Comparison of ENCODE assay signal across 34 cellular contexts in genomic region chr14:59346329-59346728, GRCh38.
A peak's percentile ranks its signal among the peaks of the same experiment; 100 is the strongest.
DNase-seq lines count a peak whose midpoint lies in the region; ATAC-seq and TF ChIP-seq lines count a peak whose summit lies in the region.
"Had no signal": no experiment of that assay in that cellular context is flagged by ENCODE, and none has a peak within 500 bp of the region (broad histone marks: within the 10 kb centered on the region; RNA-seq: fewer than 3 reads in every experiment).

No MANE protein-coding gene starts in this region.

- H3K4me3 Mint-ChIP-seq in HFFc6, result no peak overlapping the region
- H3K4me3 Mint-ChIP-seq in activated CD4-positive, alpha-beta memory T cell treated with anti-CD3 and anti-CD28 coated beads, Interleukin-2, amount 10 ng/mL, durations not matched to agents 7 days and 5 days, result no peak overlapping the region
- H3K4me3 Mint-ChIP-seq: activated T-cell treated with anti-CD3 and anti-CD28 coated beads, Interleukin-2, amount 50 U/mL, for 72 hours; B cell; CD8-positive, alpha-beta T cell; natural killer cell had no signal

- H3K27me3 ChIP-seq in gastroesophageal sphincter (no peaks in the 10 kb centered on the region), stomach smooth muscle (ENCODE audit: control insufficient read depth in 1 of 2, insufficient read depth in 2 of 2, low read length in 2 of 2) (no peaks in the 10 kb centered on the region), GM23248 (replicated peaks; ENCODE audit: insufficient read depth) (no peaks in the 10 kb centered on the region)

- TF ChIP-seq POLR2A in gastroesophageal sphincter (IDR thresholded peaks at IDR 0.05), result no peak

- H3K27me3 Mint-ChIP-seq in HFFc6 (ENCODE audit: insufficient read depth), result no peaks in the 10 kb centered on the region
- H3K27me3 Mint-ChIP-seq in activated CD4-positive, alpha-beta memory T cell treated with anti-CD3 and anti-CD28 coated beads, Interleukin-2, amount 10 ng/mL, durations not matched to agents 7 days and 5 days, result no peaks in the 10 kb centered on the region
- H3K27me3 Mint-ChIP-seq: B cell had no signal

- no peak for TF ChIP-seq EP300 in gastroesophageal sphincter (IDR thresholded peaks at IDR 0.05)

- no peak overlapping the region for H3K4me2 ChIP-seq in GM23248 (ENCODE audit: unreplicated experiment)

- H3K9me3 ChIP-seq in gastroesophageal sphincter, result no peaks in the 10 kb centered on the region
- H3K9me3 ChIP-seq in stomach smooth muscle (ENCODE audit: control insufficient read depth in 2 of 2, low read length in 2 of 2), result no peaks in the 10 kb centered on the region
- H3K9me3 ChIP-seq in GM23248 (ENCODE audit: low read depth), result no peaks in the 10 kb centered on the region
- H3K9me3 ChIP-seq: psoas muscle had no signal

- H3K27ac ChIP-seq in gastroesophageal sphincter (peak overlapping the region; percentile 82 to 99 (median 86)), stomach smooth muscle (ENCODE audit: low read length) (peak overlapping the region; percentile 85), GM23248 (no peak overlapping the region)
- H3K27ac ChIP-seq: psoas muscle had no signal

- H3K36me3 ChIP-seq in gastroesophageal sphincter, result peaks cover 0 to 20% of the 10 kb centered on the region in 2 donors
- peaks cover 20 to 25% of the 10 kb centered on the region in 2 donors for H3K36me3 ChIP-seq in stomach smooth muscle (ENCODE audit: control insufficient read depth in 2 of 2, insufficient read depth in 2 of 2, low read length in 2 of 2)
- H3K36me3 ChIP-seq in GM23248 (ENCODE audit: low read depth), result peaks cover 15% of the 10 kb centered on the region

- H2AFZ ChIP-seq in GM23248, result no peak overlapping the region

- DNase-seq in HFFc6, result no peak
- DNase-seq in amniotic epithelial cell (ENCODE audit: low read depth), result peak; percentile 60
- no peak for DNase-seq in GM23248
- no peak for DNase-seq in NCI-H2227 treated with DMSO at 0.1 percent for 48 hours (lab: John Stamatoyannopoulos, UW)
- no peak for DNase-seq in central memory CD4-positive, alpha-beta T cell
- no peak for DNase-seq in activated CD4-positive, alpha-beta memory T cell treated with anti-CD3 and anti-CD28 coated beads, Interleukin-2, amount 10 ng/mL, durations not matched to agents 7 days and 5 days
- DNase-seq: ACHN; activated CD4-positive, alpha-beta T cell treated with anti-CD3 and anti-CD28 coated beads, Interleukin-2, amount 50 U/mL, for 48 hours; activated naive CD4-positive, alpha-beta T cell treated with Interleukin-2 at 50 U/mL for 16 hours; activated T-cell treated with anti-CD3 and anti-CD28 coated beads, Interleukin-2, amount 50 U/mL, for 72 hours; CD8-positive, alpha-beta T cell; DMS 273 treated with DMSO at 0.1 percent for 48 hours; GOT3; head of caudate nucleus; kidney; MM.1S; natural killer cell; NCI-H1105 treated with DMSO at 0.1 percent for 48 hours; NCI-H187 treated with DMSO at 0.1 percent for 48 hours; NCI-H2171 treated with DMSO at 0.1 percent for 48 hours; NCI-H524; occipital lobe; PC-3; psoas muscle; stimulated activated CD4-positive, alpha-beta T cell treated with anti-CD3 and anti-CD28 coated beads, Interleukin-1b, Interleukin-23, amount 100 ng/mL, for 48 hours; stimulated activated naive CD4-positive, alpha-beta T cell treated with Interleukin-2 at 50 U/mL for 16 hours; T-helper 2 cell had no signal

- H4K20me1 ChIP-seq in GM23248 (ENCODE audit: insufficient read depth), result no peaks in the 10 kb centered on the region

- H3K79me2 ChIP-seq in GM23248 (ENCODE audit: insufficient read depth), result no peaks in the 10 kb centered on the region

- TF ChIP-seq CTCF in HFFc6 (IDR thresholded peaks at IDR 0.05), result no peak
- no peak for TF ChIP-seq CTCF in gastroesophageal sphincter (IDR thresholded peaks at IDR 0.05)

- ATAC-seq in gastroesophageal sphincter, result no peak
- ATAC-seq: activated CD4-positive, CD25-positive, alpha-beta regulatory T cell treated with anti-CD3 and anti-CD28 coated beads, Interleukin-2, amount 50 U/mL, for 24 hours; activated T-cell treated with anti-CD3 and anti-CD28 coated beads, Interleukin-2, amount 50 U/mL, for 72 hours; CD8-positive, alpha-beta T cell; natural killer cell; PC-3; psoas muscle; Right ventricle myocardium inferior had no signal

- H3K4me1 Mint-ChIP-seq in HFFc6 (ENCODE audit: low read depth), result peaks cover 42% of the 10 kb centered on the region
- no peaks in the 10 kb centered on the region for H3K4me1 Mint-ChIP-seq in activated CD4-positive, alpha-beta memory T cell treated with anti-CD3 and anti-CD28 coated beads, Interleukin-2, amount 10 ng/mL, durations not matched to agents 7 days and 5 days
- H3K4me1 Mint-ChIP-seq: natural killer cell had no signal

- H3K4me3 ChIP-seq in gastroesophageal sphincter (no peak overlapping the region), stomach smooth muscle (ENCODE audit: low read length in 2 of 2) (no peak overlapping the region), GM23248 (no peak overlapping the region)
- H3K4me3 ChIP-seq: lung, psoas muscle, skin epidermis had no signal

- peaks cover 16 to 99% (median 43%) of the 10 kb centered on the region in 3 donors for H3K4me1 ChIP-seq in gastroesophageal sphincter
- peaks cover 75% of the 10 kb centered on the region for H3K4me1 ChIP-seq in stomach smooth muscle (ENCODE audit: control insufficient read depth, insufficient read depth, low read length)
- peaks cover 16% of the 10 kb centered on the region for H3K4me1 ChIP-seq in GM23248 (ENCODE audit: insufficient read depth)

- H3K27ac Mint-ChIP-seq in HFFc6, result peak overlapping the region; percentile 18; the same call in 1 of the 2 replicates
- H3K27ac Mint-ChIP-seq in activated CD4-positive, alpha-beta memory T cell treated with anti-CD3 and anti-CD28 coated beads, Interleukin-2, amount 10 ng/mL, durations not matched to agents 7 days and 5 days, result no peak overlapping the region
- H3K27ac Mint-ChIP-seq: activated T-cell treated with anti-CD3 and anti-CD28 coated beads, Interleukin-2, amount 50 U/mL, for 72 hours; B cell; CD8-positive, alpha-beta T cell; natural killer cell had no signal

- no peaks in the 10 kb centered on the region for H3K9me3 Mint-ChIP-seq in HFFc6
- H3K9me3 Mint-ChIP-seq in activated CD4-positive, alpha-beta memory T cell treated with anti-CD3 and anti-CD28 coated beads, Interleukin-2, amount 10 ng/mL, durations not matched to agents 7 days and 5 days, result no peaks in the 10 kb centered on the region
- H3K9me3 Mint-ChIP-seq: activated T-cell treated with anti-CD3 and anti-CD28 coated beads, Interleukin-2, amount 50 U/mL, for 72 hours; CD8-positive, alpha-beta T cell; natural killer cell had no signal

- CTCF ChIA-PET in activated CD4-positive, alpha-beta memory T cell treated with anti-CD3 and anti-CD28 coated beads, Interleukin-2, amount 10 ng/mL, durations not matched to agents 7 days and 5 days (lab: Charles Lee), result no interaction called here

- H3K36me3 Mint-ChIP-seq in HFFc6 (ENCODE audit: low read depth), result peaks cover 4% of the 10 kb centered on the region; the same call in 1 of the 2 replicates
- H3K36me3 Mint-ChIP-seq in activated CD4-positive, alpha-beta memory T cell treated with anti-CD3 and anti-CD28 coated beads, Interleukin-2, amount 10 ng/mL, durations not matched to agents 7 days and 5 days (ENCODE audit: low read depth), result no peaks in the 10 kb centered on the region

- in situ Hi-C loops in GM23248 (cut with MboI), result no loop called here

- H3F3A ChIP-seq in GM23248 (ENCODE audit: insufficient read depth), result peaks cover 13% of the 10 kb centered on the region

- H3K9ac ChIP-seq in stomach smooth muscle (ENCODE audit: low read length in 2 of 2), result no peak overlapping the region
- H3K9ac ChIP-seq in GM23248, result no peak overlapping the region

- POLR2A ChIA-PET in activated CD4-positive, alpha-beta memory T cell treated with anti-CD3 and anti-CD28 coated beads, Interleukin-2, amount 10 ng/mL, durations not matched to agents 7 days and 5 days (lab: Charles Lee), result no interaction called here

- no peaks in the 10 kb centered on the region for H3K9me2 ChIP-seq in GM23248 (ENCODE audit: insufficient read depth)

- WGBS in gastroesophageal sphincter (ENCODE audit: low coverage in 1 of 2), 2 donors, result 100% methylated on average over 1 of the region's 1 CpG; no CpG with 5 or more reads in 1 of the 2 donors
- WGBS in GM23248 (ENCODE audit: low coverage in 1 of 2, low lambda C conversion rate in 2 of 2, missing lambda C conversion rate in 2 of 2), 2 experiments, result 100% methylated on average over 1 of the region's 1 CpG
